30 cellular contexts compared by ENCODE assay signal in genomic region chr5:96527826-96528225, GRCh38.
"Had no signal": no experiment of that assay in that cellular context is flagged by ENCODE, and none has a peak within 500 bp of the region (broad histone marks: within the 10 kb centered on the region; RNA-seq: fewer than 3 reads in every experiment).

No MANE protein-coding gene starts in this region.

- ATAC-seq: activated CD4-positive, CD25-positive, alpha-beta regulatory T cell treated with anti-CD3 and anti-CD28 coated beads, Interleukin-2, amount 50 U/mL, for 24 hours; activated CD8-positive, alpha-beta memory T cell treated with anti-CD3 and anti-CD28 coated beads, Interleukin-2, amount 10 ng/mL, durations not matched to agents 7 days and 5 days; activated CD8-positive, alpha-beta T cell treated with anti-CD3 and anti-CD28 coated beads, Interleukin-2, amount 10 ng/mL, durations not matched to agents 7 days and 5 days; body of pancreas had no signal

- H3K9me3 ChIP-seq: body of pancreas, breast epithelium had no signal

- DNase-seq: activated CD4-positive, alpha-beta memory T cell treated with anti-CD3 and anti-CD28 coated beads, Interleukin-2, amount 10 ng/mL, durations not matched to agents 7 days and 5 days; activated CD4-positive, alpha-beta T cell treated with anti-CD3 and anti-CD28 coated beads for 1 hour; activated CD4-positive, alpha-beta T cell treated with anti-CD3 and anti-CD28 coated beads for 36 hours; activated CD4-positive, alpha-beta T cell treated with anti-CD3 and anti-CD28 coated beads for 48 hours; activated CD4-positive, alpha-beta T cell treated with anti-CD3 and anti-CD28 coated beads, Interleukin-2, amount 10 ng/mL, durations not matched to agents 7 days and 5 days; activated CD4-positive, alpha-beta T cell treated with anti-CD3 and anti-CD28 coated beads, Interleukin-2, amount 50 U/mL, for 48 hours; activated CD4-positive, CD25-positive, alpha-beta regulatory T cell; activated CD8-positive, alpha-beta memory T cell treated with anti-CD3 and anti-CD28 coated beads for 24 hours; activated CD8-positive, alpha-beta memory T cell treated with anti-CD3 and anti-CD28 coated beads, Interleukin-2, amount 10 ng/mL, durations not matched to agents 7 days and 5 days; activated CD8-positive, alpha-beta memory T cell treated with anti-CD3 and anti-CD28 coated beads, Interleukin-2, amount 50 U/mL, for 48 hours; activated CD8-positive, alpha-beta T cell treated with anti-CD3 and anti-CD28 coated beads, Interleukin-2, amount 10 ng/mL, durations not matched to agents 7 days and 5 days; activated effector memory CD4-positive, alpha-beta T cell treated with Interleukin-2 at 50 U/mL for 16 hours; activated gamma-delta T cell; activated naive CD4-positive, alpha-beta T cell treated with anti-CD3 and anti-CD28 coated beads, Interleukin-2, amount 10 ng/mL, durations not matched to agents 7 days and 5 days; activated naive CD4-positive, alpha-beta T cell treated with Interleukin-2 at 50 U/mL for 16 hours; activated naive CD8-positive, alpha-beta T cell treated with anti-CD3 and anti-CD28 coated beads, Interleukin-2, amount 10 ng/mL, durations not matched to agents 7 days and 5 days; activated naive CD8-positive, alpha-beta T cell treated with anti-CD3 and anti-CD28 coated beads, Interleukin-2, amount 50 U/mL, for 24 hours; activated T-cell treated with anti-CD3 and anti-CD28 coated beads, Interleukin-2, amount 50 U/mL, for 24 hours; activated T-cell treated with anti-CD3 and anti-CD28 coated beads, Interleukin-2, amount 50 U/mL, for 48 hours; amygdala; anterior cingulate cortex; body of pancreas; brain microvascular endothelial cell; cerebellar nuclear complex; SW 1271; T-helper 1 cell; T-helper 9 cell; WERI-Rb-1 had no signal

- H3K4me1 ChIP-seq: breast epithelium had no signal

- H3K4me3 ChIP-seq: body of pancreas, breast epithelium had no signal

- H3K27me3 ChIP-seq: body of pancreas, brain microvascular endothelial cell, breast epithelium had no signal

- H3K36me3 ChIP-seq: brain microvascular endothelial cell, breast epithelium, WERI-Rb-1 had no signal

- H3K27ac ChIP-seq: body of pancreas, brain microvascular endothelial cell, breast epithelium, WERI-Rb-1 had no signal
